29 cellular contexts compared by ENCODE assay signal in genomic region chr3:134742202-134742601, GRCh38. TPM values are rescaled to one million over a fixed set of nuclear protein-coding genes. Genes with fewer than 3 reads are reported as not detected.
"Had no signal": no experiment of that assay in that cellular context is flagged by ENCODE, and none has a peak within 500 bp of the region (broad histone marks: within the 10 kb centered on the region; RNA-seq: fewer than 3 reads in every experiment).

No MANE protein-coding gene starts in this region.

- H3K27ac Mint-ChIP-seq: naive thymus-derived CD8-positive, alpha-beta T cell; natural killer cell treated with Interleukin-12 subunit alpha and Interleukin-12 subunit beta and Interleukin-15 and Interleukin-18, amount 100 ng/mL, for 72 hours; nephron progenitor cell; progenitor cell of endocrine pancreas; stimulated activated effector memory CD8-positive, alpha-beta T cell treated with anti-CD3 and anti-CD28 coated beads, Interleukin-12 subunit alpha, Interleukin-12 subunit beta, amount 100 ng/mL, for 72 hours; stimulated activated naive B cell treated with anti-CD40 and anti-IgM and Interleukin-4, amounts not matched to agents 10 μg/mL and 1 μg/mL and 100 μg/mL, for 72 hours; stimulated activated naive CD8-positive, alpha-beta T cell treated with anti-CD3 and anti-CD28 coated beads, Interleukin-15, Interleukin-2, amounts not matched to agents 100 ng/mL and 50 ng/mL, for 24 hours had no signal

- H3K4me3 Mint-ChIP-seq: naive thymus-derived CD8-positive, alpha-beta T cell; natural killer cell treated with Interleukin-12 subunit alpha and Interleukin-12 subunit beta and Interleukin-15 and Interleukin-18, amount 100 ng/mL, for 72 hours; nephron progenitor cell; neural crest cell; stimulated activated effector memory CD8-positive, alpha-beta T cell treated with anti-CD3 and anti-CD28 coated beads, Interleukin-12 subunit alpha, Interleukin-12 subunit beta, amount 100 ng/mL, for 72 hours; stimulated activated naive B cell treated with anti-CD40 and anti-IgM and Interleukin-4, amounts not matched to agents 10 μg/mL and 1 μg/mL and 100 μg/mL, for 72 hours; stimulated activated naive CD8-positive, alpha-beta T cell treated with anti-CD3 and anti-CD28 coated beads, Interleukin-15, Interleukin-2, amounts not matched to agents 100 ng/mL and 50 ng/mL, for 24 hours had no signal

- H3K9me3 Mint-ChIP-seq: natural killer cell treated with Interleukin-12 subunit alpha and Interleukin-12 subunit beta and Interleukin-15 and Interleukin-18, amount 100 ng/mL, for 72 hours; stimulated activated effector memory CD8-positive, alpha-beta T cell treated with anti-CD3 and anti-CD28 coated beads, Interleukin-12 subunit alpha, Interleukin-12 subunit beta, amount 100 ng/mL, for 72 hours; stimulated activated naive CD8-positive, alpha-beta T cell treated with anti-CD3 and anti-CD28 coated beads, Interleukin-15, Interleukin-2, amounts not matched to agents 100 ng/mL and 50 ng/mL, for 24 hours had no signal

- H3K4me1 ChIP-seq: parathyroid adenoma, right lobe of liver, sigmoid colon, stomach, thyroid gland, tibial nerve, upper lobe of left lung, vagina had no signal

- H3K27ac ChIP-seq: neutrophil, ovary, parathyroid adenoma, psoas muscle, right lobe of liver, sigmoid colon, stomach, thoracic aorta, thyroid gland, tibial nerve, upper lobe of left lung, vagina had no signal

- H3K4me3 ChIP-seq: ovary, psoas muscle, right lobe of liver, sigmoid colon, stomach, thoracic aorta, thyroid gland, tibial nerve, upper lobe of left lung, vagina had no signal

- ATAC-seq: naive thymus-derived CD8-positive, alpha-beta T cell; right cardiac atrium; right lobe of liver; stimulated activated naive B cell treated with anti-CD40 and anti-IgM and Interleukin-4, amounts not matched to agents 10 μg/mL and 1 μg/mL and 100 μg/mL, for 72 hours had no signal

- H3K9me3 ChIP-seq: neutrophil, ovary, psoas muscle, right lobe of liver, sigmoid colon, stomach, thoracic aorta, thyroid gland, tibial nerve, upper lobe of left lung, vagina had no signal

- H3K36me3 Mint-ChIP-seq: naive thymus-derived CD8-positive, alpha-beta T cell; natural killer cell treated with Interleukin-12 subunit alpha and Interleukin-12 subunit beta and Interleukin-15 and Interleukin-18, amount 100 ng/mL, for 72 hours; stimulated activated effector memory CD8-positive, alpha-beta T cell treated with anti-CD3 and anti-CD28 coated beads, Interleukin-12 subunit alpha, Interleukin-12 subunit beta, amount 100 ng/mL, for 72 hours; stimulated activated naive B cell treated with anti-CD40 and anti-IgM and Interleukin-4, amounts not matched to agents 10 μg/mL and 1 μg/mL and 100 μg/mL, for 72 hours had no signal

- H3K36me3 ChIP-seq: neutrophil, ovary, right lobe of liver, sigmoid colon, stomach, thoracic aorta, thyroid gland, tibial nerve, upper lobe of left lung, vagina had no signal

- DNase-seq: naive thymus-derived CD8-positive, alpha-beta T cell; nephron progenitor cell; nucleus accumbens; ovary; posterior cingulate gyrus; psoas muscle; right cardiac atrium; right lobe of liver; sigmoid colon; small intestine; stimulated activated CD4-positive, alpha-beta T cell treated with anti-CD3 and anti-CD28 coated beads, Interleukin-15, amount 100 ng/mL, for 24 hours; stimulated activated CD4-positive, alpha-beta T cell treated with anti-CD3 and anti-CD28 coated beads, Interleukin-2, amount 100 ng/mL, for 24 hours; stimulated activated CD4-positive, alpha-beta T cell treated with anti-CD3 and anti-CD28 coated beads, Interleukin-2, amount 100 ng/mL, for 48 hours; stimulated activated CD4-positive, alpha-beta T cell treated with anti-CD3 and anti-CD28 coated beads, Interleukin-4, amount 100 ng/mL, for 24 hours; stimulated activated naive B cell treated with anti-CD40 and anti-IgM and Interleukin-4, amounts not matched to agents 10 μg/mL and 1 μg/mL and 100 μg/mL, for 72 hours; stimulated activated naive CD4-positive, alpha-beta T cell treated with Interleukin-2 at 50 U/mL for 16 hours; stomach; thyroid gland; upper lobe of left lung had no signal

- H3K27me3 Mint-ChIP-seq: stimulated activated naive B cell treated with anti-CD40 and anti-IgM and Interleukin-4, amounts not matched to agents 10 μg/mL and 1 μg/mL and 100 μg/mL, for 72 hours had no signal

- H3K27me3 ChIP-seq: neutrophil, ovary, right lobe of liver, sigmoid colon, stomach, thyroid gland, tibial nerve, upper lobe of left lung, vagina had no signal

- H3K4me1 Mint-ChIP-seq: naive thymus-derived CD8-positive, alpha-beta T cell; nephron progenitor cell; neural crest cell; stimulated activated effector memory CD8-positive, alpha-beta T cell treated with anti-CD3 and anti-CD28 coated beads, Interleukin-12 subunit alpha, Interleukin-12 subunit beta, amount 100 ng/mL, for 72 hours; stimulated activated naive B cell treated with anti-CD40 and anti-IgM and Interleukin-4, amounts not matched to agents 10 μg/mL and 1 μg/mL and 100 μg/mL, for 72 hours had no signal

RNA-seq across cellular contexts. Expression of gene EPHB1, which starts 52.9 kb away (rescaled TPM):
- total RNA-seq: naive thymus-derived CD8-positive, alpha-beta T cell had no signal
- polyA plus RNA-seq: naive thymus-derived CD8-positive, alpha-beta T cell had no signal
